In genomic region chr1:41976671-41977070, GRCh38 we compare ENCODE assay signal across 1 cellular context.
TF ChIP-seq lines count a peak whose summit lies in the region.

No MANE protein-coding gene starts in this region.

TF ChIP-seq in GM12878, 131 proteins besides CTCF, POLR2A, EP300 and RAD21:
- no peak for TF ChIP-seq FOS (IDR thresholded peaks at IDR 0.05; ENCODE audit: borderline replicate concordance, extremely low read depth, insufficient read length)
- no peak for TF ChIP-seq HDAC2 (IDR thresholded peaks at IDR 0.05)
- TF ChIP-seq PBX3 (IDR thresholded peaks at IDR 0.05; ENCODE audit: insufficient replicate concordance, low read depth, low read length): no peak
- no peak for TF ChIP-seq ATF2 (IDR thresholded peaks at IDR 0.05; ENCODE audit: low read length)
- no peak for TF ChIP-seq YY1 (IDR thresholded peaks at IDR 0.05; ENCODE audit: low read depth, low read length)
- TF ChIP-seq NR2F1 (conservative IDR thresholded peaks at IDR 0.05): no peak
- TF ChIP-seq SUZ12 (IDR thresholded peaks at IDR 0.05; ENCODE audit: unreplicated experiment): no peak
- TF ChIP-seq ETV6 (conservative IDR thresholded peaks at IDR 0.05 in 1 of 2, IDR thresholded peaks at IDR 0.05 in 1 of 2; ENCODE audit: borderline replicate concordance in 1 of 2, low read depth in 1 of 2): no peak
- TF ChIP-seq BACH1 (IDR thresholded peaks at IDR 0.05; ENCODE audit: borderline replicate concordance): no peak
- no peak for TF ChIP-seq MAX (IDR thresholded peaks at IDR 0.05; ENCODE audit: low read depth, low read length)
